8 cellular contexts compared by ENCODE assay signal in the genomic region with DNA sequence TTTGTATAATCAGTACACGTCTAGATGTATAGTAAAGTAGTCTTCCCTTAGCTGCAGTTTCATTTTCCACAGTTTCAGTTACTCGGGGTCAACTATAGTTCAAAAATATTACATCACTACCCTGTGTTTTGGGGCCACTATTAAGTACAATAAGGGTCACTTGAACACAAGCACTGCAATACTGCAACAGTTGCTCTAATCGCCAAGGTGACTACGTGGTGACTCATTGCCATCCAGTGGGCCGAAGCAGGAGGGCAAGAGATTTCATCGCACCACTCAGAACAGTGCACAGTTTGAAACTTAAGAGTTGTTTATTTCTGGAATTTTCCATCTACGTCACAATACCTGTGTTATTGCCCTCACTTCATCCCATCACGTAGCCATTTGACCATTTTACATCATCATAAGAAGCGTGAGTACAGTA. TPM values are rescaled to one million over a fixed set of nuclear protein-coding genes. Genes with fewer than 3 reads are reported as not detected.
DNase-seq lines count a peak whose midpoint lies in the region; ATAC-seq and TF ChIP-seq lines count a peak whose summit lies in the region.

ARL14EPL (plus strand) TSS at position 379 of the 424 bp plus-strand sequence. CDS start 18,994 bp downstream, outside the sequence.

- TF ChIP-seq CTCF in endothelial cell (IDR thresholded peaks at IDR 0.05; ENCODE audit: unreplicated experiment) = no peak

- peaks cover 1% of the 10 kb centered on the region for H3K27me3 Mint-ChIP-seq in endothelial cell (ENCODE audit: unreplicated experiment)

- no peaks in the 10 kb centered on the region for H3K9me3 Mint-ChIP-seq in endothelial cell (ENCODE audit: unreplicated experiment)

- ATAC-seq in GM18517 (IDR thresholded peaks at IDR 0.05; ENCODE audit: unreplicated experiment) (peak; percentile 82), HG03045 (IDR thresholded peaks at IDR 0.05; ENCODE audit: unreplicated experiment) (peak; percentile 43)

- H3K27ac Mint-ChIP-seq in endothelial cell (ENCODE audit: unreplicated experiment) = no peak within 1 kb of the TSS

- DNase-seq in AG08395 (ENCODE audit: low spot score) (peak; percentile 70), OCI-M1 (lab: John Stamatoyannopoulos, UW) (peak; percentile 22), fibroblast of gingiva (ENCODE audit: low read depth) (peak; percentile 78), pons (ENCODE audit: low spot score) (peak; percentile 41), endothelial cell (ENCODE audit: low spot score) (no peak), NCI-H146 treated with DMSO at 0.1 percent for 48 hours (lab: John Stamatoyannopoulos, UW; ENCODE audit: unreplicated experiment) (no peak)

- peaks cover 7% of the 10 kb centered on the region for H3K4me1 Mint-ChIP-seq in endothelial cell (ENCODE audit: unreplicated experiment)

- H3K36me3 Mint-ChIP-seq in endothelial cell (ENCODE audit: low read depth, unreplicated experiment) = no peaks in the 10 kb centered on the region

- H3K4me3 Mint-ChIP-seq in endothelial cell (ENCODE audit: unreplicated experiment) = no peak within 1 kb of the TSS

RNA-seq across cellular contexts. Expression of gene ARL14EPL, which starts in this region (rescaled TPM):
- not detected for total RNA-seq in endothelial cell (ENCODE audit: unreplicated experiment)

Comparison
In these comparisons a context has a peak if more than half of its experiments do, and no peak if none do; other contexts are left out.
1. DNase-seq: peak in AG08395 (single experiment), OCI-M1 (single experiment), fibroblast of gingiva (single experiment) and pons (single experiment); none in endothelial cell (single experiment) and NCI-H146 treated with DMSO at 0.1 percent for 48 hours (single experiment).